ENCODE assay signal across 8 cellular contexts in genomic region chr6:110415297-110415916, GRCh38. TPM values are rescaled to one million over a fixed set of nuclear protein-coding genes. Genes with fewer than 3 reads are reported as not detected.
DNase-seq lines count a peak whose midpoint lies in the region; ATAC-seq and TF ChIP-seq lines count a peak whose summit lies in the region.

Gene DDO, minus strand, starts transcription at chr6:110415575. Its CDS starts 2,113 bp downstream, at chr6:110413462.

- TF ChIP-seq CTCF in coronary artery (IDR thresholded peaks at IDR 0.05) (no peak), vagina (IDR thresholded peaks at IDR 0.05) (no peak), mesothelial cell of epicardium (IDR thresholded peaks at IDR 0.05; ENCODE audit: unreplicated experiment) (no peak)

- H3K9me3 Mint-ChIP-seq in mesothelial cell of epicardium, result no peaks in the 10 kb centered on the region

- H3K27ac Mint-ChIP-seq in mesothelial cell of epicardium, result no peak within 1 kb of the TSS

- peak within 1 kb of the TSS; percentile 68 for H3K4me3 ChIP-seq in coronary artery
- peak within 1 kb of the TSS; percentile 28 to 36 for H3K4me3 ChIP-seq in vagina

- no peak for TF ChIP-seq POLR2A in vagina (IDR thresholded peaks at IDR 0.05)

- DNase-seq in DMS 273 treated with DMSO at 0.1 percent for 48 hours (lab: John Stamatoyannopoulos, UW) (peak; percentile 43), NCI-H774 (lab: John Stamatoyannopoulos, UW) (peak; percentile 86), coronary artery (ENCODE audit: low spot score) (peak; percentile 92), middle frontal gyrus (ENCODE audit: extremely low spot score, low spot score) (peak; percentile 67), vagina (ENCODE audit: extremely low spot score in 2 of 2) (no peak), mesothelial cell of epicardium (ENCODE audit: low spot score in 2 of 2, unreplicated experiment in 2 of 2) (no peak)
- no peak for DNase-seq in activated CD8-positive, alpha-beta memory T cell treated with anti-CD3 and anti-CD28 coated beads, Interleukin-2, amount 50 U/mL, for 48 hours

- no peaks in the 10 kb centered on the region for H3K27me3 ChIP-seq in vagina

- H3K4me1 Mint-ChIP-seq in mesothelial cell of epicardium, result no peaks in the 10 kb centered on the region

- no peaks in the 10 kb centered on the region for H3K9me3 ChIP-seq in vagina

- peaks cover 14% of the 10 kb centered on the region for H3K27me3 Mint-ChIP-seq in mesothelial cell of epicardium (ENCODE audit: low read depth)

- intact Hi-C loops in vagina (cut with DNase I), result no loop called here

- H3K4me3 Mint-ChIP-seq in mesothelial cell of epicardium, result no peak within 1 kb of the TSS

- peaks cover 18% of the 10 kb centered on the region for H3K4me1 ChIP-seq in vagina

- H3K27ac ChIP-seq in coronary artery, result peak within 1 kb of the TSS; percentile 84 to 89
- peak within 1 kb of the TSS; percentile 62 for H3K27ac ChIP-seq in vagina

- no peaks in the 10 kb centered on the region for H3K36me3 ChIP-seq in vagina

- H3K36me3 Mint-ChIP-seq in mesothelial cell of epicardium, result no peaks in the 10 kb centered on the region

- no peak for ATAC-seq in activated CD4-positive, CD25-positive, alpha-beta regulatory T cell treated with anti-CD3 and anti-CD28 coated beads, Interleukin-2, amount 50 U/mL, for 24 hours

RNA-seq across cellular contexts. Expression of gene DDO, which starts in this region (rescaled TPM):
- total RNA-seq in vagina (not detected), mesothelial cell of epicardium (not detected in 3 replicates)

Comparison
In these comparisons a context has a peak if more than half of its experiments do, and no peak if none do; other contexts are left out.
1. DNase-seq: peak in DMS 273 treated with DMSO at 0.1 percent for 48 hours (single experiment), NCI-H774 (single experiment), coronary artery (single experiment) and middle frontal gyrus (single experiment); none in vagina (0 of 2), activated CD8-positive, alpha-beta memory T cell treated with anti-CD3 and anti-CD28 coated beads, Interleukin-2, amount 50 U/mL, for 48 hours (single experiment) and mesothelial cell of epicardium (0 of 2).